In genomic region chr4:17010426-17011087, GRCh38 we compare ENCODE assay signal across 1 cellular context.
TF ChIP-seq lines count a peak whose summit lies in the region.

No MANE protein-coding gene starts in this region.

TF ChIP-seq in SK-N-SH treated with all-trans-retinoic acid at 6 μM for 48 hours, 23 proteins besides CTCF, POLR2A, EP300 and RAD21 (continued from another document):
- TF ChIP-seq, protein P1, sequence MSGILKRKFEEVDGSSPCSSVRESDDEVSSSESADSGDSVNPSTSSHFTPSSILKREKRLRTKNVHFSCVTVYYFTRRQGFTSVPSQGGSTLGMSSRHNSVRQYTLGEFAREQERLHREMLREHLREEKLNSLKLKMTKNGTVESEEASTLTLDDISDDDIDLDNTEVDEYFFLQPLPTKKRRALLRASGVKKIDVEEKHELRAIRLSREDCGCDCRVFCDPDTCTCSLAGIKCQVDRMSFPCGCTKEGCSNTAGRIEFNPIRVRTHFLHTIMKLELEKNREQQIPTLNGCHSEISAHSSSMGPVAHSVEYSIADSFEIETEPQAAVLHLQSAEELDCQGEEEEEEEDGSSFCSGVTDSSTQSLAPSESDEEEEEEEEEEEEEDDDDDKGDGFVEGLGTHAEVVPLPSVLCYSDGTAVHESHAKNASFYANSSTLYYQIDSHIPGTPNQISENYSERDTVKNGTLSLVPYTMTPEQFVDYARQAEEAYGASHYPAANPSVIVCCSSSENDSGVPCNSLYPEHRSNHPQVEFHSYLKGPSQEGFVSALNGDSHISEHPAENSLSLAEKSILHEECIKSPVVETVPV (CRISPR knock-in tag; IDR thresholded peaks at IDR 0.05): no peak
- TF ChIP-seq, protein P2, sequence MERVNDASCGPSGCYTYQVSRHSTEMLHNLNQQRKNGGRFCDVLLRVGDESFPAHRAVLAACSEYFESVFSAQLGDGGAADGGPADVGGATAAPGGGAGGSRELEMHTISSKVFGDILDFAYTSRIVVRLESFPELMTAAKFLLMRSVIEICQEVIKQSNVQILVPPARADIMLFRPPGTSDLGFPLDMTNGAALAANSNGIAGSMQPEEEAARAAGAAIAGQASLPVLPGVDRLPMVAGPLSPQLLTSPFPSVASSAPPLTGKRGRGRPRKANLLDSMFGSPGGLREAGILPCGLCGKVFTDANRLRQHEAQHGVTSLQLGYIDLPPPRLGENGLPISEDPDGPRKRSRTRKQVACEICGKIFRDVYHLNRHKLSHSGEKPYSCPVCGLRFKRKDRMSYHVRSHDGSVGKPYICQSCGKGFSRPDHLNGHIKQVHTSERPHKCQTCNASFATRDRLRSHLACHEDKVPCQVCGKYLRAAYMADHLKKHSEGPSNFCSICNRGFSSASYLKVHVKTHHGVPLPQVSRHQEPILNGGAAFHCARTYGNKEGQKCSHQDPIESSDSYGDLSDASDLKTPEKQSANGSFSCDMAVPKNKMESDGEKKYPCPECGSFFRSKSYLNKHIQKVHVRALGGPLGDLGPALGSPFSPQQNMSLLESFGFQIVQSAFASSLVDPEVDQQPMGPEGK (CRISPR knock-in tag; IDR thresholded peaks at IDR 0.05; ENCODE audit: borderline replicate concordance): no peak
